9 cellular contexts compared by ENCODE assay signal in the genomic region with DNA sequence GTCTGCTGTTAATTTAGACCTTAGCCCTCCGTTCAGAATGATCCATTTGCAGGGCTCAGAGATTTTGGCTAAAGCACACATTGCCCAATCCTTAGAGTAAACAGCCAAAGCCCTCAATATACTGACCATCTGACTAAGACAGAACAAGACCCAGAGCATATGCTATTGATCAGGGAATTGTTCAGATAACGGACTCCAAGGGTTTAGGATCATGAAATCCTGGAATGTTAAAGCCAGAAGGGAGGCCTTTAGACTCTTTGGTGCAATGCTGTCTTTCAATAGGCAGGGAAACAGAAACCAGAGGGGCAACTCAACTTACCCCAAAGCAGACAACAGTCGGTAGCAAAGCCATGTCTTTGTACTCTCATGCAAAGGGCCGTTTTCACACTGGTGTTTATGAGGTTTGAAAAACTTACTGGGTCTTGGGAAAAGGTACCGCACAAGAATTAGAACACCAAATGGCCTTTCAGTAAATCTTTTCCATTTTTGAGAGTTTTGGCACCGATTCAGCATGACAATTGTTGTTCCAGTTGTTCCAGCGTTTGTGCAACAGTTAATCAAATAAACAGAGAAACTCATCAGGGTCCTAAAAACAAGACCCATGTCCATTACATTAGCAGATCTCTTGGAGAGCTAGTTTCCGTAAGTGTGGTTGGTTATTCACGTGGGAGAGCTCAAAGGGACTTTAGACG.
DNase-seq lines count a peak whose midpoint lies in the region; ATAC-seq and TF ChIP-seq lines count a peak whose summit lies in the region.
"Had no signal": no experiment of that assay in that cellular context is flagged by ENCODE, and none has a peak within 500 bp of the region (broad histone marks: within the 10 kb centered on the region; RNA-seq: fewer than 3 reads in every experiment).

No MANE protein-coding gene starts in this region.

- peak in 1 of 2 experiments; percentile 49 for DNase-seq in SJCRH30
- peak; percentile 93 for DNase-seq in fibroblast of the aortic adventitia (ENCODE audit: low read depth)
- no peak for DNase-seq in neural crest cell (ENCODE audit: low read depth, low spot score)
- DNase-seq in activated CD8-positive, alpha-beta memory T cell treated with anti-CD3 and anti-CD28 coated beads for 24 hours, result no peak
- DNase-seq in MV-4-11 (lab: John Stamatoyannopoulos, UW), result no peak
- DNase-seq in activated CD8-positive, alpha-beta T cell treated with anti-CD3 and anti-CD28 coated beads for 36 hours, result no peak
- DNase-seq: activated CD4-positive, alpha-beta memory T cell treated with anti-CD3 and anti-CD28 coated beads, Interleukin-2, amount 10 ng/mL, durations not matched to agents 7 days and 5 days had no signal

- H3K4me3 ChIP-seq in ACC112 (ENCODE audit: low read depth, low read length) (peak overlapping the region; percentile 79), SJCRH30 (peak overlapping the region; percentile 78), fibroblast of the aortic adventitia (ENCODE audit: low read depth, low read length) (peak overlapping the region; percentile 73)

- CTCF ChIA-PET in activated CD8-positive, alpha-beta T cell treated with anti-CD3 and anti-CD28 coated beads for 36 hours (lab: Charles Lee), result no interaction called here

- peaks cover 31% of the 10 kb centered on the region for H3K4me1 ChIP-seq in ACC112 (ENCODE audit: control insufficient read depth, insufficient read depth, low read length, unreplicated experiment)
- H3K4me1 ChIP-seq in SJCRH30, result peaks cover 19% of the 10 kb centered on the region

- peaks cover 5% of the 10 kb centered on the region; the same call in 1 of the 2 replicates for H3K9me3 ChIP-seq in SJCRH30 (replicated peaks)

- intact Hi-C loops in activated CD8-positive, alpha-beta T cell treated with anti-CD3 and anti-CD28 coated beads for 36 hours (cut with micrococcal nuclease), result no loop called here

- H3K27ac ChIP-seq in ACC112 (ENCODE audit: low read depth, low read length) (peak overlapping the region; percentile 86), SJCRH30 (peak overlapping the region; percentile 85)

- H3K79me2 ChIP-seq in ACC112 (ENCODE audit: control insufficient read depth, insufficient read depth, low read length, unreplicated experiment), result peaks cover 62% of the 10 kb centered on the region

- no peak for ATAC-seq in GM19452 (IDR thresholded peaks at IDR 0.05; ENCODE audit: unreplicated experiment)
- no peak for ATAC-seq in activated CD8-positive, alpha-beta T cell treated with anti-CD3 and anti-CD28 coated beads for 36 hours

- no peak overlapping the region for H2AFZ ChIP-seq in ACC112 (ENCODE audit: low read length, unreplicated experiment)

- TF ChIP-seq CTCF in fibroblast of the aortic adventitia (IDR thresholded peaks at IDR 0.05; ENCODE audit: insufficient read depth, low read length) (no peak), neural crest cell (conservative IDR thresholded peaks at IDR 0.05) (no peak)
- no peak for TF ChIP-seq CTCF in activated CD8-positive, alpha-beta T cell treated with anti-CD3 and anti-CD28 coated beads for 36 hours (IDR thresholded peaks at IDR 0.05)

- peaks cover 26% of the 10 kb centered on the region for H3K36me3 Mint-ChIP-seq in neural crest cell (ENCODE audit: low read depth)
- no peaks in the 10 kb centered on the region for H3K36me3 Mint-ChIP-seq in activated CD8-positive, alpha-beta T cell treated with anti-CD3 and anti-CD28 coated beads for 36 hours (ENCODE audit: low read depth)

- H3K9me3 Mint-ChIP-seq in neural crest cell, result peaks cover 6% of the 10 kb centered on the region
- H3K9me3 Mint-ChIP-seq in activated CD8-positive, alpha-beta T cell treated with anti-CD3 and anti-CD28 coated beads for 36 hours, result peaks cover 15% of the 10 kb centered on the region

- H3K27ac Mint-ChIP-seq in neural crest cell (ENCODE audit: unreplicated experiment), result peak overlapping the region; percentile 83
- no peak overlapping the region for H3K27ac Mint-ChIP-seq in activated CD8-positive, alpha-beta T cell treated with anti-CD3 and anti-CD28 coated beads for 36 hours
- H3K27ac Mint-ChIP-seq: activated CD4-positive, alpha-beta memory T cell treated with anti-CD3 and anti-CD28 coated beads, Interleukin-2, amount 10 ng/mL, durations not matched to agents 7 days and 5 days had no signal

- peak overlapping the region; percentile 88 for H3K4me3 Mint-ChIP-seq in neural crest cell
- H3K4me3 Mint-ChIP-seq in activated CD8-positive, alpha-beta T cell treated with anti-CD3 and anti-CD28 coated beads for 36 hours, result no peak overlapping the region
- H3K4me3 Mint-ChIP-seq: activated CD4-positive, alpha-beta memory T cell treated with anti-CD3 and anti-CD28 coated beads, Interleukin-2, amount 10 ng/mL, durations not matched to agents 7 days and 5 days had no signal

- H3K36me3 ChIP-seq in ACC112 (ENCODE audit: insufficient read depth, low read length), result peaks cover 25% of the 10 kb centered on the region
- peaks cover 17% of the 10 kb centered on the region for H3K36me3 ChIP-seq in SJCRH30

- H3K27me3 Mint-ChIP-seq in neural crest cell (ENCODE audit: low read depth), result no peaks in the 10 kb centered on the region
- H3K27me3 Mint-ChIP-seq in activated CD8-positive, alpha-beta T cell treated with anti-CD3 and anti-CD28 coated beads for 36 hours, result peaks cover 14% of the 10 kb centered on the region

- POLR2A ChIA-PET in activated CD8-positive, alpha-beta T cell treated with anti-CD3 and anti-CD28 coated beads for 36 hours (lab: Charles Lee), result no interaction called here

- H3K4me1 Mint-ChIP-seq in neural crest cell, result peaks cover 46% of the 10 kb centered on the region
- peaks cover 4% of the 10 kb centered on the region for H3K4me1 Mint-ChIP-seq in activated CD8-positive, alpha-beta T cell treated with anti-CD3 and anti-CD28 coated beads for 36 hours (ENCODE audit: low read depth)
- H3K4me1 Mint-ChIP-seq: activated CD4-positive, alpha-beta memory T cell treated with anti-CD3 and anti-CD28 coated beads, Interleukin-2, amount 10 ng/mL, durations not matched to agents 7 days and 5 days had no signal

- H3K27me3 ChIP-seq in ACC112 (ENCODE audit: insufficient read depth, low read length) (no peaks in the 10 kb centered on the region), SJCRH30 (no peaks in the 10 kb centered on the region)
